22 cellular contexts compared by ENCODE assay signal in the genomic region with DNA sequence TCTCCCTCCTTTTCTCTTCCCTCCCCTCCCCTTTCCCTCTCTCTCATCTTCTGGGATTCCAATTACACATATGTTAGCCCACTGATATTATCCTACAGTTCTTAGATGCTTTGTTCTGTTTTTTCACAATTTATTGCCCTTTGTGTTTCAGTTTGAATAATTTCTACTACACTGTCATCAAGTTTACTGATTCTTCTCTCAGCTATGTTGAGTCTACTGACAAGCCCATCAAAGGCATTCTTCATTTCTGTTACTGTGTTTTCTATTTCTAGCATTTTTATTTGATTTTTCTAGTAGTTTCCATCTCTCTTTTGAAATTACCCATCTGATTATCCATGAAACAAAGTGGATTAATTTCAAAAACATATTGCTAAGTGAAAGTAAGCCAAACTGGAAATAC.
DNase-seq lines count a peak whose midpoint lies in the region; ATAC-seq, FAIRE-seq and TF ChIP-seq lines count a peak whose summit lies in the region.
"Had no signal": no experiment of that assay in that cellular context is flagged by ENCODE, and none has a peak within 500 bp of the region (broad histone marks: within the 10 kb centered on the region; RNA-seq: fewer than 3 reads in every experiment).

No MANE protein-coding gene starts in this region.

- no peak overlapping the region for H3K4me3 ChIP-seq in SK-N-SH (ENCODE audit: low read depth in 2 of 2, low read length in 1 of 2)
- no peak overlapping the region for H3K4me3 ChIP-seq in HCT116 (replicated peaks in 1 of 2; ENCODE audit: low read depth in 1 of 2, low read length in 2 of 2)
- H3K4me3 ChIP-seq in K562 = no peak overlapping the region
- H3K4me3 ChIP-seq: A549; BLaER1 treated with 17β-estradiol and CSF1 and Interleukin-3, amounts not matched to agents 10 nM and 100 nM had no signal

- H3K27me3 ChIP-seq in SK-N-SH (ENCODE audit: insufficient read depth) (no peaks in the 10 kb centered on the region), HCT116 (ENCODE audit: insufficient read depth, low read length) (no peaks in the 10 kb centered on the region), K562 (ENCODE audit: control insufficient read depth in 2 of 2, insufficient read depth in 2 of 2, low read length in 2 of 2) (no peaks in the 10 kb centered on the region)
- H3K27me3 ChIP-seq: BLaER1 treated with 17β-estradiol and CSF1 and Interleukin-3, amounts not matched to agents 10 nM and 100 nM had no signal

- BruUV-seq in HCT116 (replicated peaks; lab: Mats Ljungman, UMichigan) = no TSS peak
- BruUV-seq in K562 (replicated peaks; lab: Mats Ljungman, UMichigan) = no TSS peak

- RAD21 ChIA-PET in HCT116 (lab: Charles Lee; ENCODE audit: low non-redundant PET in 1 of 2, low total read pairs in 2 of 2, uncharacterized antibody in 2 of 2, unreplicated experiment in 2 of 2) = no interaction called here

- peaks cover 0 to 7% of the 10 kb centered on the region in 2 experiments; a peak in 2 of 4 replicates for H3K4me1 ChIP-seq in SK-N-SH (ENCODE audit: control insufficient read depth in 1 of 2, insufficient read depth in 2 of 2, low read depth in 1 of 2, low read length in 1 of 2)
- H3K4me1 ChIP-seq in HCT116 (ENCODE audit: control insufficient read depth in 1 of 2, insufficient read depth in 2 of 2, low read length in 2 of 2) = no peaks in the 10 kb centered on the region; a peak in 1 of 4 replicates
- H3K4me1 ChIP-seq in K562 (replicated peaks in 1 of 2; ENCODE audit: control insufficient read depth in 2 of 2, insufficient read depth in 2 of 2, low read length in 2 of 2) = no peaks in the 10 kb centered on the region
- H3K4me1 ChIP-seq: A549, Caco-2 had no signal

- TF ChIP-seq EP300 in SK-N-SH (IDR thresholded peaks at IDR 0.05; ENCODE audit: borderline replicate concordance in 1 of 2, low read depth in 1 of 2, low read length in 1 of 2) = no peak
- no peak for TF ChIP-seq EP300 in K562 (IDR thresholded peaks at IDR 0.05; ENCODE audit: low read length)

- H3K4me2 ChIP-seq in SK-N-SH = no peak overlapping the region
- no peak overlapping the region for H3K4me2 ChIP-seq in HCT116 (ENCODE audit: low read length)
- H3K4me2 ChIP-seq in K562 (ENCODE audit: insufficient read depth, low read length) = no peak overlapping the region
- H3K4me2 ChIP-seq: A549; BLaER1 treated with 17β-estradiol and CSF1 and Interleukin-3, amounts not matched to agents 10 nM and 100 nM had no signal

- CTCF ChIA-PET in SK-N-SH (lab: Yijun Ruan, JAX) (interaction anchor here (0.7 to 1.8 kb wide), 6 partner anchors 9 to 284 kb away, joined by 3 to 6 read pairs (median 4); no protein-coding TSS in a partner anchor), HCT116 (lab: Charles Lee) (interaction anchor here (1.2 to 1.5 kb wide), 3 partner anchors 116 to 251 kb away, joined by 3 to 5 read pairs (median 5); no protein-coding TSS in a partner anchor), K562 (lab: Yijun Ruan, JAX; ENCODE audit: low intra/inter-chr PET ratio) (no interaction called here)

- no peaks in the 10 kb centered on the region for H3K36me3 Mint-ChIP-seq in stimulated activated effector memory CD8-positive, alpha-beta T cell treated with anti-CD3 and anti-CD28 coated beads, Interleukin-12 subunit alpha, Interleukin-12 subunit beta, amount 100 ng/mL, for 72 hours

- H3F3A ChIP-seq in SK-N-SH (replicated peaks; ENCODE audit: insufficient read depth) = peaks cover 20% of the 10 kb centered on the region

- H3K9me1 ChIP-seq in K562 (ENCODE audit: control insufficient read depth, insufficient read depth, low read length) = no peaks in the 10 kb centered on the region

- DNase-seq in SK-N-SH (no peak), HCT116 (ENCODE audit: low read depth, low spot score) (no peak), K562 (ENCODE audit: extremely low read depth in 1 of 4, low spot score in 3 of 4) (no peak)
- no peak for DNase-seq in stimulated activated effector memory CD8-positive, alpha-beta T cell treated with anti-CD3 and anti-CD28 coated beads, Interleukin-12 subunit alpha, Interleukin-12 subunit beta, amount 100 ng/mL, for 72 hours (ENCODE audit: low spot score in 2 of 2)
- DNase-seq: AML-193; Caco-2; Calu3; CD4-positive, alpha-beta T cell; CD8-positive, alpha-beta T cell; DMS79 treated with DMSO at 0.1 percent for 48 hours; GF-D8 had no signal

- H3K79me2 ChIP-seq in SK-N-SH (ENCODE audit: insufficient read depth) (no peaks in the 10 kb centered on the region), HCT116 (ENCODE audit: insufficient read depth, low read length) (no peaks in the 10 kb centered on the region), K562 (ENCODE audit: control insufficient read depth, insufficient read depth, low read length) (no peaks in the 10 kb centered on the region)

- H3K36me3 ChIP-seq in SK-N-SH (replicated peaks in 1 of 2; ENCODE audit: control insufficient read depth in 1 of 2, insufficient read depth in 2 of 2, low read length in 1 of 2) (peaks cover 0 to 33% of the 10 kb centered on the region in 2 experiments), HCT116 (ENCODE audit: control insufficient read depth in 1 of 2, insufficient read depth in 2 of 2, low read length in 2 of 2) (no peaks in the 10 kb centered on the region), K562 (ENCODE audit: control insufficient read depth, insufficient read depth, low read length) (no peaks in the 10 kb centered on the region)
- H3K36me3 ChIP-seq: BLaER1 treated with 17β-estradiol and CSF1 and Interleukin-3, amounts not matched to agents 10 nM and 100 nM had no signal

- no peaks in the 10 kb centered on the region for H3K9me2 ChIP-seq in SK-N-SH
- H3K9me2 ChIP-seq in HCT116 (ENCODE audit: insufficient read depth) = no peaks in the 10 kb centered on the region

- no peaks in the 10 kb centered on the region for H4K20me1 ChIP-seq in SK-N-SH (ENCODE audit: insufficient read depth)
- no peaks in the 10 kb centered on the region for H4K20me1 ChIP-seq in HCT116 (ENCODE audit: insufficient read depth)
- no peaks in the 10 kb centered on the region; the same call in 1 of the 2 replicates for H4K20me1 ChIP-seq in K562 (replicated peaks; ENCODE audit: control insufficient read depth, insufficient read depth, low read length)
- H4K20me1 ChIP-seq: BLaER1 treated with 17β-estradiol and CSF1 and Interleukin-3, amounts not matched to agents 10 nM and 100 nM had no signal

- in situ Hi-C loops in K562 (cut with MboI) = no loop called here

- TF ChIP-seq RAD21 in SK-N-SH (IDR thresholded peaks at IDR 0.05; ENCODE audit: low read length) (no peak), HCT116 (IDR thresholded peaks at IDR 0.05; ENCODE audit: low read depth) (no peak), K562 (CRISPR knock-in tag; conservative IDR thresholded peaks at IDR 0.05 in 1 of 2, IDR thresholded peaks at IDR 0.05 in 1 of 2) (no peak)

- no peak for FAIRE-seq in K562 (lab: Jason Lieb, UNC)
- FAIRE-seq: A549, D721Med, G401.6, GM12891, GM19239 had no signal

- no peak overlapping the region for H2AFZ ChIP-seq in SK-N-SH (ENCODE audit: low read depth)
- no peak overlapping the region for H2AFZ ChIP-seq in HCT116 (ENCODE audit: low read depth, low read length, poor library complexity, severe bottlenecking)
- no peak overlapping the region for H2AFZ ChIP-seq in K562 (ENCODE audit: low read depth, low read length)

- H3K27ac Mint-ChIP-seq in stimulated activated effector memory CD8-positive, alpha-beta T cell treated with anti-CD3 and anti-CD28 coated beads, Interleukin-12 subunit alpha, Interleukin-12 subunit beta, amount 100 ng/mL, for 72 hours = no peak overlapping the region
- H3K27ac Mint-ChIP-seq: B cell; CD4-positive, alpha-beta T cell; CD8-positive, alpha-beta T cell had no signal

- H3K4me1 Mint-ChIP-seq in stimulated activated effector memory CD8-positive, alpha-beta T cell treated with anti-CD3 and anti-CD28 coated beads, Interleukin-12 subunit alpha, Interleukin-12 subunit beta, amount 100 ng/mL, for 72 hours = peaks cover 11% of the 10 kb centered on the region

- TF ChIP-seq POLR2A in HCT116 (IDR thresholded peaks at IDR 0.05; ENCODE audit: borderline replicate concordance, extremely low read depth, insufficient read depth, insufficient read length) (no peak), K562 (conservative IDR thresholded peaks at IDR 0.05) (no peak)

- intact Hi-C loops in HCT116 (cut with micrococcal nuclease) = no loop called here
- intact Hi-C loops in K562 (cut with micrococcal nuclease) = loop anchor here (10.0 kb wide), 1 partner anchor 282 kb away; a partner anchor contains a TSS

- H3K9me3 ChIP-seq in SK-N-SH (no peaks in the 10 kb centered on the region), HCT116 (ENCODE audit: control insufficient read depth in 1 of 2, insufficient read depth in 1 of 2, low read depth in 1 of 2, low read length in 2 of 2) (no peaks in the 10 kb centered on the region), K562 (replicated peaks; ENCODE audit: control insufficient read depth, insufficient read depth, low read depth, low read length) (no peaks in the 10 kb centered on the region)

- no peak overlapping the region for H3K27ac ChIP-seq in SK-N-SH (ENCODE audit: low read depth in 2 of 2, low read length in 1 of 2)
- H3K27ac ChIP-seq in HCT116 (ENCODE audit: low read depth, low read length) = no peak overlapping the region
- no peak overlapping the region for H3K27ac ChIP-seq in K562 (ENCODE audit: extremely low read depth, low read depth, low read length)
- H3K27ac ChIP-seq: 22Rv1; A549; BLaER1 treated with 17β-estradiol and CSF1 and Interleukin-3, amounts not matched to agents 10 nM and 100 nM; C4-2B had no signal

- TF ChIP-seq CTCF in SK-N-SH (IDR thresholded peaks at IDR 0.05) (no peak), HCT116 (IDR thresholded peaks at IDR 0.05 in 2 of 3, conservative IDR thresholded peaks at IDR 0.05 in 1 of 3; ENCODE audit: borderline replicate concordance in 1 of 3, insufficient read depth in 1 of 3, low read depth in 2 of 3, low read length in 2 of 3) (no peak), K562 (IDR thresholded peaks at IDR 0.05 in 2 of 3, conservative IDR thresholded peaks at IDR 0.05 in 1 of 3; ENCODE audit: insufficient read depth in 2 of 3, low read depth in 1 of 3, low read length in 3 of 3) (no peak)

- H3K9ac ChIP-seq in SK-N-SH = no peak overlapping the region
- H3K9ac ChIP-seq in HCT116 (ENCODE audit: low read length) = no peak overlapping the region
- H3K9ac ChIP-seq in K562 (ENCODE audit: insufficient read depth in 1 of 2, low read depth in 2 of 2, low read length in 2 of 2) = no peak overlapping the region
- H3K9ac ChIP-seq: BLaER1 treated with 17β-estradiol and CSF1 and Interleukin-3, amounts not matched to agents 10 nM and 100 nM had no signal

- ATAC-seq in SK-N-SH treated with all-trans-retinoic acid at 6 μM for 48 hours (no peak), HCT116 (no peak), K562 (no peak), GM19452 (IDR thresholded peaks at IDR 0.05; ENCODE audit: unreplicated experiment) (no peak)
- no peak for ATAC-seq in stimulated activated effector memory CD8-positive, alpha-beta T cell treated with anti-CD3 and anti-CD28 coated beads, Interleukin-12 subunit alpha, Interleukin-12 subunit beta, amount 100 ng/mL, for 72 hours
- ATAC-seq: A549; CD8-positive, alpha-beta T cell had no signal

- peaks cover 4% of the 10 kb centered on the region for H3K9me3 Mint-ChIP-seq in stimulated activated effector memory CD8-positive, alpha-beta T cell treated with anti-CD3 and anti-CD28 coated beads, Interleukin-12 subunit alpha, Interleukin-12 subunit beta, amount 100 ng/mL, for 72 hours

- H3K4me3 Mint-ChIP-seq in stimulated activated effector memory CD8-positive, alpha-beta T cell treated with anti-CD3 and anti-CD28 coated beads, Interleukin-12 subunit alpha, Interleukin-12 subunit beta, amount 100 ng/mL, for 72 hours = no peak overlapping the region
- H3K4me3 Mint-ChIP-seq: B cell; CD4-positive, alpha-beta T cell; CD8-positive, alpha-beta T cell had no signal

- POLR2A ChIA-PET in SK-N-SH (lab: Yijun Ruan, JAX) (no interaction called here), HCT116 (lab: Charles Lee) (no interaction called here), K562 (lab: Yijun Ruan, JAX) (interaction anchor here (0.8 kb wide), 1 partner anchor 84 kb away, joined by 3 read pairs; no protein-coding TSS in a partner anchor)
